Comparison of ENCODE assay signal across 16 cellular contexts in the genomic region with DNA sequence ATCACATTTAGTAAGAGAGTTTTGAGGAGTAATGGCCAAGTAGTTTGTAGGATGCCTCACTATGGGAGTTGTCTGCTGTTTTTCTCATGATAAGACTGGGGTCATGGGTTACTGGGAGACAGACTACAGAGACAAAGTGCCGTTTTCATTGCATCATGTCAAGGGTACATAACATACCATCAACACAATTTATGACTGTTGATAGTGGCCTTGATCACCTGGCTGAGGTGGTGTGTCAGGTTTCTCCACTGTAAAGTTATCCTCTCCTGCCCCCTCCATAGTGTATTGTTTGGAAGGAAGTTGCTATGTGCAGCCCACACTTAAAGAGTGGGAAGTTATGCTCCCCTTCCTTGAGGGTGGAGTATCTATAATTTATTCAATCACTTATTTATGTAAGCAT.
DNase-seq lines count a peak whose midpoint lies in the region; ATAC-seq, FAIRE-seq and TF ChIP-seq lines count a peak whose summit lies in the region.
"Had no signal": no experiment of that assay in that cellular context is flagged by ENCODE, and none has a peak within 500 bp of the region (broad histone marks: within the 10 kb centered on the region; RNA-seq: fewer than 3 reads in every experiment).

No MANE protein-coding gene starts in this region.

- H3K79me2 ChIP-seq in K562 (ENCODE audit: control insufficient read depth, insufficient read depth, low read length) (no peaks in the 10 kb centered on the region), hepatocyte (no peaks in the 10 kb centered on the region), trophoblast cell (ENCODE audit: control insufficient read depth, insufficient read depth, low read length, poor library complexity) (no peaks in the 10 kb centered on the region)

- in situ Hi-C loops in K562 (cut with MboI) = no loop called here

- no peaks in the 10 kb centered on the region for H3K79me1 ChIP-seq in trophoblast cell (ENCODE audit: low read length)

- H4K8ac ChIP-seq in trophoblast cell (ENCODE audit: low read depth, low read length) = no peak overlapping the region

- 7% methylated on average over 1 of the region's 1 CpG for WGBS in K562 (ENCODE audit: insufficient coverage, low coverage, missing lambda C conversion rate)
- WGBS in hepatocyte (ENCODE audit: low lambda C conversion rate, missing lambda C conversion rate) = 29% methylated on average over 1 of the region's 1 CpG
- WGBS in trophoblast cell (ENCODE audit: extremely low coverage, insufficient coverage, insufficient read length) = no CpG with 5 or more reads among the region's 1 CpG

- no peak overlapping the region for H3K18ac ChIP-seq in trophoblast cell (ENCODE audit: low read length)

- no peak overlapping the region for H2AK5ac ChIP-seq in trophoblast cell (ENCODE audit: low read length)

- intact Hi-C loops in K562 (cut with micrococcal nuclease) = no loop called here
- intact Hi-C loops in posterior cingulate gyrus (cut with DNase I) = no loop called here

- FAIRE-seq in K562 (lab: Jason Lieb, UNC) = peak; percentile 89
- FAIRE-seq: G401.6, GM12892 had no signal

- ATAC-seq in K562 = peak; percentile 89
- ATAC-seq: HCT116 had no signal

- no peak overlapping the region for H4K12ac ChIP-seq in trophoblast cell (ENCODE audit: low read depth, low read length)

- no peak overlapping the region for H3K14ac ChIP-seq in trophoblast cell (ENCODE audit: low read length)

- H3K9me1 ChIP-seq in K562 (ENCODE audit: control insufficient read depth, insufficient read depth, low read length) = no peaks in the 10 kb centered on the region

- H3K9me3 ChIP-seq in K562 (replicated peaks; ENCODE audit: control insufficient read depth, insufficient read depth, low read depth, low read length) (no peaks in the 10 kb centered on the region), hepatocyte (ENCODE audit: low read depth) (no peaks in the 10 kb centered on the region), trophoblast cell (ENCODE audit: insufficient read depth, low read depth, low read length) (no peaks in the 10 kb centered on the region)
- H3K9me3 ChIP-seq: Caco-2 had no signal

- H4K91ac ChIP-seq in trophoblast cell (ENCODE audit: low read depth, low read length) = no peak overlapping the region

- DNase-seq in K562 (ENCODE audit: extremely low read depth in 1 of 4, low spot score in 3 of 4) (peak; percentile 47 to 85 (median 59)), hepatocyte (ENCODE audit: low spot score) (peak; percentile 15), trophoblast cell (peak in 1 of 2 donors; percentile 8), COLO829 (ENCODE audit: low spot score) (no peak), posterior cingulate gyrus (no peak), HPDE6-E6E7 (ENCODE audit: extremely low spot score) (no peak)
- DNase-seq: C1 segment of cervical spinal cord; CD4-positive, alpha-beta memory T cell; DMS153; DND-41; GM23248; H9 had no signal

- no peak overlapping the region for H2BK120ac ChIP-seq in trophoblast cell (ENCODE audit: insufficient read depth, low read length, poor library complexity)

- peak overlapping the region in 1 of 2 experiments; percentile 11; a peak in 1 of 4 replicates for H3K9ac ChIP-seq in K562 (ENCODE audit: insufficient read depth in 1 of 2, low read depth in 2 of 2, low read length in 2 of 2)
- H3K9ac ChIP-seq in trophoblast cell (ENCODE audit: low read length) = no peak overlapping the region
- H3K9ac ChIP-seq: GM23248 had no signal

- peak; percentile 93 for TF ChIP-seq EP300 in K562 (IDR thresholded peaks at IDR 0.05; ENCODE audit: low read length)

- H2AFZ ChIP-seq in K562 (ENCODE audit: low read depth, low read length) (peak overlapping the region; percentile 60), hepatocyte (no peak overlapping the region), trophoblast cell (ENCODE audit: insufficient read depth, low read length, poor library complexity) (no peak overlapping the region)
- H2AFZ ChIP-seq: GM23248 had no signal

- H3K27me3 ChIP-seq in K562 (ENCODE audit: control insufficient read depth in 2 of 2, insufficient read depth in 2 of 2, low read length in 2 of 2) (no peaks in the 10 kb centered on the region), hepatocyte (peaks cover 9% of the 10 kb centered on the region), trophoblast cell (ENCODE audit: insufficient read depth, low read length) (no peaks in the 10 kb centered on the region)

- TF ChIP-seq CTCF in K562 (IDR thresholded peaks at IDR 0.05 in 2 of 3, conservative IDR thresholded peaks at IDR 0.05 in 1 of 3; ENCODE audit: insufficient read depth in 2 of 3, low read depth in 1 of 3, low read length in 3 of 3) (no peak), hepatocyte (IDR thresholded peaks at IDR 0.05; ENCODE audit: poor library complexity) (no peak)

- BruUV-seq in K562 (replicated peaks; lab: Mats Ljungman, UMichigan) = no TSS peak

- CTCF ChIA-PET in K562 (lab: Yijun Ruan, JAX; ENCODE audit: low intra/inter-chr PET ratio) = no interaction called here

- H3K4me2 ChIP-seq in K562 (ENCODE audit: insufficient read depth, low read length) = peak overlapping the region; percentile 37; the same call in 1 of the 2 replicates
- H3K4me2 ChIP-seq in hepatocyte = no peak overlapping the region
- H3K4me2 ChIP-seq in trophoblast cell (ENCODE audit: low read length) = no peak overlapping the region

- H4K20me1 ChIP-seq in K562 (replicated peaks; ENCODE audit: control insufficient read depth, insufficient read depth, low read length) (no peaks in the 10 kb centered on the region), hepatocyte (ENCODE audit: insufficient read depth, poor library complexity, severe bottlenecking) (no peaks in the 10 kb centered on the region)

- TF ChIP-seq RAD21 in K562 (CRISPR knock-in tag; conservative IDR thresholded peaks at IDR 0.05 in 1 of 2, IDR thresholded peaks at IDR 0.05 in 1 of 2) = no peak

- H3K4me1 ChIP-seq in K562 (replicated peaks in 1 of 2; ENCODE audit: control insufficient read depth in 2 of 2, insufficient read depth in 2 of 2, low read length in 2 of 2) = peaks cover 16 to 25% of the 10 kb centered on the region in 2 experiments; a peak in 4 of 5 replicates
- no peaks in the 10 kb centered on the region for H3K4me1 ChIP-seq in hepatocyte (ENCODE audit: insufficient read depth)
- H3K4me1 ChIP-seq in trophoblast cell (ENCODE audit: control insufficient read depth in 1 of 2, insufficient read depth in 2 of 2, low read length in 2 of 2) = peaks cover 2 to 4% of the 10 kb centered on the region in 2 experiments

- no peaks in the 10 kb centered on the region for H3K9me2 ChIP-seq in hepatocyte (replicated peaks; ENCODE audit: insufficient read depth)

- POLR2A ChIA-PET in K562 (lab: Yijun Ruan, JAX) = interaction anchor here (0.7 kb wide), 1 partner anchor 11 kb away, joined by 3 read pairs; no protein-coding TSS in a partner anchor

- peak overlapping the region; percentile 59 for H3K27ac ChIP-seq in K562 (ENCODE audit: extremely low read depth, low read depth, low read length)
- H3K27ac ChIP-seq in hepatocyte = no peak overlapping the region
- H3K27ac ChIP-seq in trophoblast cell (ENCODE audit: low read depth, low read length) = no peak overlapping the region
- H3K27ac ChIP-seq: GM23248 had no signal

- peak overlapping the region; percentile 85 for H3K23ac ChIP-seq in trophoblast cell (ENCODE audit: low read length)

- no peak overlapping the region for H3K4ac ChIP-seq in trophoblast cell (ENCODE audit: low read depth, low read length)

- no peak overlapping the region for H3K4me3 ChIP-seq in K562
- no peak overlapping the region for H3K4me3 ChIP-seq in hepatocyte
- H3K4me3 ChIP-seq in trophoblast cell (ENCODE audit: low read depth, low read length) = no peak overlapping the region
- H3K4me3 ChIP-seq: GM23248 had no signal

- H3K36me3 ChIP-seq in K562 (ENCODE audit: control insufficient read depth, insufficient read depth, low read length) = no peaks in the 10 kb centered on the region
- H3K36me3 ChIP-seq in hepatocyte (replicated peaks; ENCODE audit: insufficient read depth, low read depth) = no peaks in the 10 kb centered on the region
- no peaks in the 10 kb centered on the region for H3K36me3 ChIP-seq in trophoblast cell (ENCODE audit: control insufficient read depth in 1 of 2, insufficient read depth in 2 of 2, low read length in 2 of 2)

- TF ChIP-seq POLR2A in K562 (conservative IDR thresholded peaks at IDR 0.05) = no peak

- no peak overlapping the region for H2BK12ac ChIP-seq in trophoblast cell (ENCODE audit: low read length)

- H2BK5ac ChIP-seq in trophoblast cell (ENCODE audit: low read depth, low read length, poor library complexity) = no peak overlapping the region

TF ChIP-seq in K562, 482 proteins besides CTCF, POLR2A, EP300 and RAD21 (continues in another document):
- no peak for TF ChIP-seq ZC3H8 (IDR thresholded peaks at IDR 0.05)
- no peak for TF ChIP-seq ZKSCAN1 (IDR thresholded peaks at IDR 0.05; ENCODE audit: low read depth, low read length)
- TF ChIP-seq TRIM28 (IDR thresholded peaks at IDR 0.05) = no peak; the same call in 1 of the 2 replicates
- peak; percentile 42; the same call in 1 of the 2 replicates for TF ChIP-seq SMARCE1 (IDR thresholded peaks at IDR 0.05)
- TF ChIP-seq NCOA6 (IDR thresholded peaks at IDR 0.05) = no peak
- TF ChIP-seq POLR2AphosphoS2 (IDR thresholded peaks at IDR 0.05; ENCODE audit: low read length) = no peak
- no peak for TF ChIP-seq HNRNPH1 (optimal IDR thresholded peaks at IDR 0.05; ENCODE audit: low read depth, low read length)
- TF ChIP-seq, protein P1, sequence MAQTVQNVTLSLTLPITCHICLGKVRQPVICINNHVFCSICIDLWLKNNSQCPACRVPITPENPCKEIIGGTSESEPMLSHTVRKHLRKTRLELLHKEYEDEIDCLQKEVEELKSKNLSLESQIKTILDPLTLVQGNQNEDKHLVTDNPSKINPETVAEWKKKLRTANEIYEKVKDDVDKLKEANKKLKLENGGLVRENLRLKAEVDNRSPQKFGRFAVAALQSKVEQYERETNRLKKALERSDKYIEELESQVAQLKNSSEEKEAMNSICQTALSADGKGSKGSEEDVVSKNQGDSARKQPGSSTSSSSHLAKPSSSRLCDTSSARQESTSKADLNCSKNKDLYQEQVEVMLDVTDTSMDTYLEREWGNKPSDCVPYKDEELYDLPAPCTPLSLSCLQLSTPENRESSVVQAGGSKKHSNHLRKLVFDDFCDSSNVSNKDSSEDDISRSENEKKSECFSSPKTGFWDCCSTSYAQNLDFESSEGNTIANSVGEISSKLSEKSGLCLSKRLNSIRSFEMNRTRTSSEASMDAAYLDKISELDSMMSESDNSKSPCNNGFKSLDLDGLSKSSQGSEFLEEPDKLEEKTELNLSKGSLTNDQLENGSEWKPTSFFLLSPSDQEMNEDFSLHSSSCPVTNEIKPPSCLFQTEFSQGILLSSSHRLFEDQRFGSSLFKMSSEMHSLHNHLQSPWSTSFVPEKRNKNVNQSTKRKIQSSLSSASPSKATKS (CRISPR knock-in tag; IDR thresholded peaks at IDR 0.05) = no peak
- TF ChIP-seq ZNF696 (CRISPR knock-in tag; conservative IDR thresholded peaks at IDR 0.05) = no peak
- no peak for TF ChIP-seq MCM5 (IDR thresholded peaks at IDR 0.05; ENCODE audit: low read depth)
- no peak for TF ChIP-seq TGIF2 (CRISPR knock-in tag; IDR thresholded peaks at IDR 0.05)
- no peak for TF ChIP-seq HNRNPK (IDR thresholded peaks at IDR 0.05; ENCODE audit: low read depth, low read length, poor library complexity, severe bottlenecking)
- no peak for TF ChIP-seq ZNF785 (CRISPR knock-in tag; IDR thresholded peaks at IDR 0.05)

Comparison
In these comparisons a context has a peak if more than half of its experiments do, and no peak if none do; other contexts are left out.
1. DNase-seq: peak in K562 (4 of 4) and hepatocyte (single experiment); none in COLO829 (single experiment), posterior cingulate gyrus (0 of 10) and HPDE6-E6E7 (single experiment).